Comparison of ENCODE assay signal across 12 cellular contexts in genomic region chr7:158885624-158886023, GRCh38. TPM values are rescaled to one million over a fixed set of nuclear protein-coding genes. Genes with fewer than 3 reads are reported as not detected.
A peak's percentile ranks its signal among the peaks of the same experiment; 100 is the strongest.
DNase-seq lines count a peak whose midpoint lies in the region; ATAC-seq and TF ChIP-seq lines count a peak whose summit lies in the region.
"Had no signal": no experiment of that assay in that cellular context is flagged by ENCODE, and none has a peak within 500 bp of the region (broad histone marks: within the 10 kb centered on the region; RNA-seq: fewer than 3 reads in every experiment).

No MANE protein-coding gene starts in this region.

- in situ Hi-C loops in KBM-7 (cut with MboI; ENCODE audit: low pct_unique_long_range_greater_than_20kb, low sequenced_read_pairs), result no loop called here

- no peaks in the 10 kb centered on the region for H3K36me3 ChIP-seq in SU-DHL-6 (ENCODE audit: low read length)

- H3K9ac ChIP-seq in SU-DHL-6 (ENCODE audit: low read length), result no peak overlapping the region

- no peaks in the 10 kb centered on the region for H3K9me3 Mint-ChIP-seq in immature natural killer cell
- no peaks in the 10 kb centered on the region for H3K9me3 Mint-ChIP-seq in stimulated activated memory B cell treated with anti-CD40 and anti-IgM and Interleukin-4, amounts not matched to agents 10 μg/mL and 1 μg/mL and 100 μg/mL, for 72 hours
- H3K9me3 Mint-ChIP-seq: activated naive CD4-positive, alpha-beta T cell treated with anti-CD3 and anti-CD28 coated beads, Interleukin-2, amount 50 U/mL, for 24 hours had no signal

- no peak overlapping the region for H3K4me3 ChIP-seq in SU-DHL-6 (ENCODE audit: insufficient read depth, low read length, poor library complexity, severe bottlenecking)
- H3K4me3 ChIP-seq: SJSA1 had no signal

- no peaks in the 10 kb centered on the region for H4K20me1 ChIP-seq in SU-DHL-6 (ENCODE audit: low read depth, low read length)

- peaks cover 9 to 29% (median 10%) of the 10 kb centered on the region in 3 donors for H3K36me3 Mint-ChIP-seq in immature natural killer cell
- H3K36me3 Mint-ChIP-seq in stimulated activated memory B cell treated with anti-CD40 and anti-IgM and Interleukin-4, amounts not matched to agents 10 μg/mL and 1 μg/mL and 100 μg/mL, for 72 hours, result peaks cover 27% of the 10 kb centered on the region

- H3K27ac Mint-ChIP-seq in immature natural killer cell, result no peak overlapping the region
- H3K27ac Mint-ChIP-seq in stimulated activated memory B cell treated with anti-CD40 and anti-IgM and Interleukin-4, amounts not matched to agents 10 μg/mL and 1 μg/mL and 100 μg/mL, for 72 hours, result no peak overlapping the region
- H3K27ac Mint-ChIP-seq: activated naive CD4-positive, alpha-beta T cell treated with anti-CD3 and anti-CD28 coated beads, Interleukin-2, amount 50 U/mL, for 24 hours had no signal

- peak; percentile 42 to 64 for DNase-seq in AML-193 (lab: John Stamatoyannopoulos, UW)
- DNase-seq in KBM-7, result peak; percentile 42
- peak; percentile 10 to 12 (median 11) for DNase-seq in immature natural killer cell
- DNase-seq in activated CD8-positive, alpha-beta memory T cell treated with anti-CD3 and anti-CD28 coated beads for 24 hours, result no peak
- DNase-seq in activated naive CD4-positive, alpha-beta T cell treated with Interleukin-2 at 50 U/mL for 16 hours, result no peak
- DNase-seq: GF-D8; stimulated activated CD4-positive, alpha-beta T cell treated with anti-CD3 and anti-CD28 coated beads, Interleukin-4, amount 100 ng/mL, for 24 hours had no signal

- no peak overlapping the region for H3K4me3 Mint-ChIP-seq in immature natural killer cell
- H3K4me3 Mint-ChIP-seq in stimulated activated memory B cell treated with anti-CD40 and anti-IgM and Interleukin-4, amounts not matched to agents 10 μg/mL and 1 μg/mL and 100 μg/mL, for 72 hours, result no peak overlapping the region
- H3K4me3 Mint-ChIP-seq: activated naive CD4-positive, alpha-beta T cell treated with anti-CD3 and anti-CD28 coated beads, Interleukin-2, amount 50 U/mL, for 24 hours had no signal

- H2AFZ ChIP-seq in SU-DHL-6 (ENCODE audit: low read depth, low read length, severe bottlenecking), result no peak overlapping the region

- no peaks in the 10 kb centered on the region for H3K9me2 ChIP-seq in SU-DHL-6 (replicated peaks; ENCODE audit: insufficient read depth, low read length)

- peak; percentile 34 for TF ChIP-seq CTCF in SU-DHL-6 (IDR thresholded peaks at IDR 0.05; ENCODE audit: insufficient read depth, low read length, poor library complexity, severe bottlenecking)

- H3K27me3 ChIP-seq in SU-DHL-6 (ENCODE audit: low read length), result no peaks in the 10 kb centered on the region
- H3K27me3 ChIP-seq: SJSA1 had no signal

- H3K9me3 ChIP-seq in SU-DHL-6 (ENCODE audit: insufficient read depth, low read length), result no peaks in the 10 kb centered on the region
- H3K9me3 ChIP-seq: SJSA1 had no signal

- peaks cover 0 to 1% (median 0%) of the 10 kb centered on the region in 3 donors for H3K27me3 Mint-ChIP-seq in immature natural killer cell (ENCODE audit: low read depth in 3 of 3)
- no peaks in the 10 kb centered on the region for H3K27me3 Mint-ChIP-seq in stimulated activated memory B cell treated with anti-CD40 and anti-IgM and Interleukin-4, amounts not matched to agents 10 μg/mL and 1 μg/mL and 100 μg/mL, for 72 hours
- H3K27me3 Mint-ChIP-seq: activated naive CD4-positive, alpha-beta T cell treated with anti-CD3 and anti-CD28 coated beads, Interleukin-2, amount 50 U/mL, for 24 hours had no signal

- no peak overlapping the region for H3K27ac ChIP-seq in SU-DHL-6 (ENCODE audit: low read depth, low read length)
- H3K27ac ChIP-seq: SJSA1 had no signal

- H3K79me2 ChIP-seq in SU-DHL-6 (ENCODE audit: insufficient read depth, low read length), result no peaks in the 10 kb centered on the region

- no peak for ATAC-seq in GM19328 (IDR thresholded peaks at IDR 0.05; ENCODE audit: unreplicated experiment)
- ATAC-seq in stimulated activated memory B cell treated with anti-CD40 and anti-IgM and Interleukin-4, amounts not matched to agents 10 μg/mL and 1 μg/mL and 100 μg/mL, for 72 hours, result no peak

- H3K4me2 ChIP-seq in SU-DHL-6 (ENCODE audit: low read depth, low read length, poor library complexity, severe bottlenecking), result no peak overlapping the region

- no peaks in the 10 kb centered on the region for H3F3A ChIP-seq in SU-DHL-6 (ENCODE audit: insufficient read depth)

- H3K4me1 Mint-ChIP-seq in immature natural killer cell, result no peaks in the 10 kb centered on the region
- H3K4me1 Mint-ChIP-seq in stimulated activated memory B cell treated with anti-CD40 and anti-IgM and Interleukin-4, amounts not matched to agents 10 μg/mL and 1 μg/mL and 100 μg/mL, for 72 hours, result no peaks in the 10 kb centered on the region
- H3K4me1 Mint-ChIP-seq: activated naive CD4-positive, alpha-beta T cell treated with anti-CD3 and anti-CD28 coated beads, Interleukin-2, amount 50 U/mL, for 24 hours had no signal

RNA-seq across cellular contexts. Expression of gene DYNC2I1, which starts 29.3 kb away (rescaled TPM):
- polyA plus RNA-seq in immature natural killer cell, result 10 to 100 TPM in 2 of 3 donors, 1 to 10 TPM in 1; 2.8 to 29.8 (median 28.7) TPM

RNA-seq across cellular contexts. Expression of gene ESYT2, which starts 56.3 kb away (rescaled TPM):
- 10 to 100 TPM; 70.1 to 95.7 (median 84.0) TPM for polyA plus RNA-seq in immature natural killer cell

Comparison
In these comparisons a context has a peak if more than half of its experiments do, and no peak if none do; other contexts are left out.
1. DNase-seq: peak in AML-193 (2 of 2), KBM-7 (single experiment) and immature natural killer cell (3 of 3); none in activated CD8-positive, alpha-beta memory T cell treated with anti-CD3 and anti-CD28 coated beads for 24 hours (single experiment) and activated naive CD4-positive, alpha-beta T cell treated with Interleukin-2 at 50 U/mL for 16 hours (single experiment).